Comparison of ENCODE assay signal across 8 cellular contexts in genomic region chr13:49669735-49670309, GRCh38. TPM values are rescaled to one million over a fixed set of nuclear protein-coding genes. Genes with fewer than 3 reads are reported as not detected.
DNase-seq lines count a peak whose midpoint lies in the region; ATAC-seq and TF ChIP-seq lines count a peak whose summit lies in the region.

No MANE protein-coding gene starts in this region.

- no peak overlapping the region for H2BK5ac ChIP-seq in H9 (ENCODE audit: insufficient read length, low read length)

- H3K14ac ChIP-seq in H9 (ENCODE audit: insufficient read depth, low read length): no peak overlapping the region

- no peak overlapping the region for H2BK15ac ChIP-seq in H9 (ENCODE audit: low read depth, low read length)

- peaks cover 13% of the 10 kb centered on the region for H3K36me3 ChIP-seq in adipocyte (ENCODE audit: control insufficient read depth, insufficient read depth, low read length, severe bottlenecking)
- peaks cover 0 to 14% (median 5%) of the 10 kb centered on the region in 9 donors for H3K36me3 ChIP-seq in heart right ventricle

- no peak overlapping the region for H2BK12ac ChIP-seq in H9 (ENCODE audit: insufficient read length, low read depth, low read length)

- peaks cover 39 to 44% (median 41%) of the 10 kb centered on the region in 3 experiments for H3K36me3 Mint-ChIP-seq in H9 (ENCODE audit: insufficient read depth in 1 of 3, low read depth in 3 of 3)

- no peak overlapping the region for H3K27ac ChIP-seq in H9 (ENCODE audit: insufficient read length, low read depth, low read length)
- no peak overlapping the region for H3K27ac ChIP-seq in heart right ventricle

- H3K4me3 Mint-ChIP-seq in H9: no peak overlapping the region

- peak; percentile 82 for DNase-seq in DMS53 (lab: John Stamatoyannopoulos, UW)
- peak; percentile 72 for DNase-seq in H9
- peak; percentile 55 for DNase-seq in NCI-H2196 treated with DMSO at 0.1 percent for 48 hours (lab: John Stamatoyannopoulos, UW; ENCODE audit: unreplicated experiment)
- DNase-seq in adipocyte (ENCODE audit: low read depth): peak; percentile 82
- peak; percentile 30 to 33 for DNase-seq in heart right ventricle
- peak; percentile 65 for DNase-seq in renal cortical epithelial cell (ENCODE audit: low read depth)
- DNase-seq in T1000 (lab: John Stamatoyannopoulos, UW): no peak

- no peak overlapping the region for H4K91ac ChIP-seq in H9 (ENCODE audit: insufficient read length, low read depth, low read length)

- no peaks in the 10 kb centered on the region; a peak in 1 of 5 replicates for H3K9me3 Mint-ChIP-seq in H9

- TF ChIP-seq CTCF in H9 (conservative IDR thresholded peaks at IDR 0.05) (peak; percentile 85), heart right ventricle (IDR thresholded peaks at IDR 0.05) (peak; percentile 59 to 79 (median 72))

- H3K18ac ChIP-seq in H9 (ENCODE audit: insufficient read length, low read depth, low read length): no peak overlapping the region

- no peak overlapping the region for H3K9ac ChIP-seq in H9 (ENCODE audit: extremely low read depth, insufficient read length, low read length)
- H3K9ac ChIP-seq in adipocyte (ENCODE audit: low read length): no peak overlapping the region

- H3K27me3 ChIP-seq in H9 (ENCODE audit: insufficient read depth, low read length): no peaks in the 10 kb centered on the region
- no peaks in the 10 kb centered on the region for H3K27me3 ChIP-seq in adipocyte (replicated peaks; ENCODE audit: control insufficient read depth, insufficient read depth, low read length)
- H3K27me3 ChIP-seq in heart right ventricle: no peaks in the 10 kb centered on the region

- H3K27ac Mint-ChIP-seq in H9: no peak overlapping the region; a peak in 1 of 7 replicates

- H3K79me2 ChIP-seq in H9 (ENCODE audit: insufficient read depth, low read length): peaks cover 3% of the 10 kb centered on the region; the same call in 1 of the 2 replicates

- H3K23ac ChIP-seq in H9 (ENCODE audit: insufficient read length, low read depth, low read length): no peak overlapping the region

- H3K4me1 ChIP-seq in H9 (ENCODE audit: insufficient read depth, low read length) (no peaks in the 10 kb centered on the region), adipocyte (ENCODE audit: control insufficient read depth, insufficient read depth, low read length) (no peaks in the 10 kb centered on the region), heart right ventricle (peaks cover 0 to 14% (median 0%) of the 10 kb centered on the region in 9 donors)

- no peaks in the 10 kb centered on the region; the same call in 1 of the 2 replicates for H3K27me3 Mint-ChIP-seq in H9 (ENCODE audit: low read depth)

- no peak overlapping the region for H4K8ac ChIP-seq in H9 (replicated peaks; ENCODE audit: insufficient read length, low read depth, low read length)

- H3K56ac ChIP-seq in H9 (ENCODE audit: insufficient read length, low read depth, low read length): no peak overlapping the region

- H2AK5ac ChIP-seq in H9 (ENCODE audit: insufficient read length, low read length): no peak overlapping the region

- no peaks in the 10 kb centered on the region for H3K9me3 ChIP-seq in H9 (ENCODE audit: control insufficient read depth, low read depth, low read length)
- no peaks in the 10 kb centered on the region for H3K9me3 ChIP-seq in adipocyte (ENCODE audit: control insufficient read depth, low read length)
- H3K9me3 ChIP-seq in heart right ventricle: no peaks in the 10 kb centered on the region

- H3K79me1 ChIP-seq in H9 (ENCODE audit: insufficient read depth, low read depth, low read length, poor library complexity, severe bottlenecking): no peaks in the 10 kb centered on the region

- H4K20me1 ChIP-seq in H9 (ENCODE audit: control insufficient read depth, insufficient read depth, insufficient read length): no peaks in the 10 kb centered on the region

- H2BK20ac ChIP-seq in H9 (ENCODE audit: low read depth, low read length, poor library complexity, severe bottlenecking): no peak overlapping the region

- H2AFZ ChIP-seq in H9 (ENCODE audit: low read length): no peak overlapping the region

- ATAC-seq in heart right ventricle: peak; percentile 88 to 97 (median 92)
- ATAC-seq in HG03520 (IDR thresholded peaks at IDR 0.05; ENCODE audit: unreplicated experiment): no peak

- no peak overlapping the region for H3T11ph ChIP-seq in H9 (ENCODE audit: low read length)

- no peak overlapping the region for H4K5ac ChIP-seq in H9 (ENCODE audit: insufficient read length, low read depth, low read length)

- H3K4me2 ChIP-seq in H9 (ENCODE audit: insufficient read depth, insufficient read length, low read length): no peak overlapping the region

- H3K4ac ChIP-seq in H9 (ENCODE audit: low read depth, low read length): no peak overlapping the region

- WGBS in H9 (ENCODE audit: extremely low coverage, insufficient read length, low lambda C conversion rate): no CpG with 5 or more reads among the region's 5 CpGs
- 58% methylated on average over 5 of the region's 5 CpGs for WGBS in heart right ventricle, 2 donors

- intact Hi-C loops in heart right ventricle (cut with DNase I): loop anchor here (1.0 to 10.0 kb wide), 4 partner anchors 175 to 179 kb away; no protein-coding TSS in a partner anchor

- H2BK120ac ChIP-seq in H9 (ENCODE audit: low read depth, low read length, poor library complexity, severe bottlenecking): no peak overlapping the region

- H3K23me2 ChIP-seq in H9 (ENCODE audit: insufficient read length, low read depth, low read length, poor library complexity, severe bottlenecking): no peaks in the 10 kb centered on the region

- H3K4me3 ChIP-seq in adipocyte (ENCODE audit: low read length): no peak overlapping the region
- H3K4me3 ChIP-seq in heart right ventricle: no peak overlapping the region

- H3K4me1 Mint-ChIP-seq in H9: peaks cover 22% of the 10 kb centered on the region in 2 experiments

RNA-seq across cellular contexts. Expression of gene EBPL, which starts 21.5 kb away (rescaled TPM):
- total RNA-seq in H9 (2021): 65.9 and 70.1 TPM in 2 replicates
- total RNA-seq in heart right ventricle: 1 to 10 TPM; 3.4 to 7.5 (median 5.6) TPM
- polyA plus RNA-seq in heart right ventricle: 10 to 100 TPM in 1 of 2 donors, 1 to 10 TPM in 1; 9.7 to 12.1 TPM
- total RNA-seq in renal cortical epithelial cell: 55.4 and 67.2 TPM in 2 replicates

RNA-seq across cellular contexts. Expression of gene ARL11, which starts 41.5 kb away (rescaled TPM):
- total RNA-seq in H9 (2021) (0.33 and 0.42 TPM in 2 replicates), heart right ventricle (1 to 10 TPM in 1 of 10 donors, under 1 TPM in 9; 0.09 to 1.1 (median 0.23) TPM), renal cortical epithelial cell (under 0.01 TPM in 1 of 2 replicates, not detected in the other)
- under 1 TPM; 0.20 to 0.59 TPM for polyA plus RNA-seq in heart right ventricle
